In genomic region chr7:12584940-12585339, GRCh38 we compare ENCODE assay signal across 1 cellular context.
TF ChIP-seq lines count a peak whose summit lies in the region.

No MANE protein-coding gene starts in this region.

TF ChIP-seq in GM12878, 131 proteins besides CTCF, POLR2A, EP300 and RAD21 (continued from another document and continues in another):
- TF ChIP-seq E4F1 (IDR thresholded peaks at IDR 0.05; ENCODE audit: borderline replicate concordance, partially characterized antibody) (no peak), CUX1 (IDR thresholded peaks at IDR 0.05; ENCODE audit: insufficient replicate concordance, low read depth, low read length) (no peak), HCFC1 (IDR thresholded peaks at IDR 0.05; ENCODE audit: low read length) (no peak), ZNF217 (IDR thresholded peaks at IDR 0.05) (no peak), BCLAF1 (IDR thresholded peaks at IDR 0.05) (no peak), STAT3 (IDR thresholded peaks at IDR 0.05; ENCODE audit: low read depth, low read length) (no peak), ZBTB4 (CRISPR knock-in tag; IDR thresholded peaks at IDR 0.05) (no peak), MTA3 (IDR thresholded peaks at IDR 0.05; ENCODE audit: borderline replicate concordance, low read length) (no peak), FOXM1 (IDR thresholded peaks at IDR 0.05; ENCODE audit: low read depth, low read length) (no peak), GABPA (IDR thresholded peaks at IDR 0.05; ENCODE audit: low read depth) (no peak), TAF1 (IDR thresholded peaks at IDR 0.05; ENCODE audit: borderline replicate concordance, low read depth, low read length) (no peak), NRF1 (conservative IDR thresholded peaks at IDR 0.05; ENCODE audit: low read depth, low read length) (no peak), NFIC (IDR thresholded peaks at IDR 0.05; ENCODE audit: low read depth, low read length) (0 out of 2 replicates have a peak, but pooled peaks have one; percentile 20), IKZF1 (conservative IDR thresholded peaks at IDR 0.05) (peak; percentile 61), POLR2AphosphoS5 (IDR thresholded peaks at IDR 0.05; ENCODE audit: low read length) (no peak), RCOR1 (conservative IDR thresholded peaks at IDR 0.05; ENCODE audit: low read depth, low read length) (no peak), LARP7 (IDR thresholded peaks at IDR 0.05) (no peak), CBX3 (IDR thresholded peaks at IDR 0.05; ENCODE audit: borderline replicate concordance, low read depth) (no peak), ZNF622 (IDR thresholded peaks at IDR 0.05) (no peak), CHD4 (IDR thresholded peaks at IDR 0.05) (no peak), ZNF592 (IDR thresholded peaks at IDR 0.05) (no peak), CHD2 (IDR thresholded peaks at IDR 0.05; ENCODE audit: borderline replicate concordance, low read depth, low read length) (no peak), HDAC6 (IDR thresholded peaks at IDR 0.05; ENCODE audit: unreplicated experiment) (no peak), KLF5 (IDR thresholded peaks at IDR 0.05; ENCODE audit: partially characterized antibody) (no peak), NR2C1 (IDR thresholded peaks at IDR 0.05) (no peak), MEF2A (IDR thresholded peaks at IDR 0.05; ENCODE audit: insufficient read depth, low read depth, low read length) (0 out of 2 replicates have a peak, but pooled peaks have one; percentile 25), MAX (IDR thresholded peaks at IDR 0.05; ENCODE audit: low read depth, low read length) (no peak), RAD51 (IDR thresholded peaks at IDR 0.05) (peak; percentile 54; the same call in 1 of the 2 replicates), IRF3 (IDR thresholded peaks at IDR 0.05) (no peak), SIX5 (IDR thresholded peaks at IDR 0.05; ENCODE audit: low read depth, low read length, severe bottlenecking) (no peak), CREM (IDR thresholded peaks at IDR 0.05; ENCODE audit: low read depth) (0 out of 2 replicates have a peak, but pooled peaks have one; percentile 34), NR2C2 (IDR thresholded peaks at IDR 0.05; ENCODE audit: borderline replicate concordance, control insufficient read depth, insufficient read length, low read depth) (no peak), SRF (IDR thresholded peaks at IDR 0.05; ENCODE audit: low read depth in 2 of 2, low read length in 2 of 2) (peak; percentile 69 to 80), EZH2 (IDR thresholded peaks at IDR 0.05; ENCODE audit: borderline replicate concordance, control insufficient read depth, low read depth, low read length) (no peak), BRCA1 (IDR thresholded peaks at IDR 0.05; ENCODE audit: low read depth, low read length) (no peak), ZZZ3 (IDR thresholded peaks at IDR 0.05; ENCODE audit: control insufficient read depth, insufficient read length, low read depth) (no peak), DPF2 (IDR thresholded peaks at IDR 0.05) (no peak), BCL11A (IDR thresholded peaks at IDR 0.05; ENCODE audit: low read depth, low read length) (no peak), SMARCA5 (IDR thresholded peaks at IDR 0.05) (no peak), NR2F1 (conservative IDR thresholded peaks at IDR 0.05) (no peak), KDM1A (IDR thresholded peaks at IDR 0.05; ENCODE audit: borderline replicate concordance) (no peak), JUNB (IDR thresholded peaks at IDR 0.05) (peak; percentile 48), GATAD2B (conservative IDR thresholded peaks at IDR 0.05; ENCODE audit: low read depth) (no peak), PAX5 (IDR thresholded peaks at IDR 0.05; ENCODE audit: borderline replicate concordance, low read depth, low read length) (peak; percentile 28; the same call in 1 of the 2 replicates), SREBF1 (IDR thresholded peaks at IDR 0.05; ENCODE audit: low read length) (no peak)
- TF ChIP-seq, protein P1, sequence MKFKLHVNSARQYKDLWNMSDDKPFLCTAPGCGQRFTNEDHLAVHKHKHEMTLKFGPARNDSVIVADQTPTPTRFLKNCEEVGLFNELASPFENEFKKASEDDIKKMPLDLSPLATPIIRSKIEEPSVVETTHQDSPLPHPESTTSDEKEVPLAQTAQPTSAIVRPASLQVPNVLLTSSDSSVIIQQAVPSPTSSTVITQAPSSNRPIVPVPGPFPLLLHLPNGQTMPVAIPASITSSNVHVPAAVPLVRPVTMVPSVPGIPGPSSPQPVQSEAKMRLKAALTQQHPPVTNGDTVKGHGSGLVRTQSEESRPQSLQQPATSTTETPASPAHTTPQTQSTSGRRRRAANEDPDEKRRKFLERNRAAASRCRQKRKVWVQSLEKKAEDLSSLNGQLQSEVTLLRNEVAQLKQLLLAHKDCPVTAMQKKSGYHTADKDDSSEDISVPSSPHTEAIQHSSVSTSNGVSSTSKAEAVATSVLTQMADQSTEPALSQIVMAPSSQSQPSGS (IDR thresholded peaks at IDR 0.05; ENCODE audit: low read length): no peak
